Comparison of ENCODE assay signal across 8 cellular contexts in the genomic region with DNA sequence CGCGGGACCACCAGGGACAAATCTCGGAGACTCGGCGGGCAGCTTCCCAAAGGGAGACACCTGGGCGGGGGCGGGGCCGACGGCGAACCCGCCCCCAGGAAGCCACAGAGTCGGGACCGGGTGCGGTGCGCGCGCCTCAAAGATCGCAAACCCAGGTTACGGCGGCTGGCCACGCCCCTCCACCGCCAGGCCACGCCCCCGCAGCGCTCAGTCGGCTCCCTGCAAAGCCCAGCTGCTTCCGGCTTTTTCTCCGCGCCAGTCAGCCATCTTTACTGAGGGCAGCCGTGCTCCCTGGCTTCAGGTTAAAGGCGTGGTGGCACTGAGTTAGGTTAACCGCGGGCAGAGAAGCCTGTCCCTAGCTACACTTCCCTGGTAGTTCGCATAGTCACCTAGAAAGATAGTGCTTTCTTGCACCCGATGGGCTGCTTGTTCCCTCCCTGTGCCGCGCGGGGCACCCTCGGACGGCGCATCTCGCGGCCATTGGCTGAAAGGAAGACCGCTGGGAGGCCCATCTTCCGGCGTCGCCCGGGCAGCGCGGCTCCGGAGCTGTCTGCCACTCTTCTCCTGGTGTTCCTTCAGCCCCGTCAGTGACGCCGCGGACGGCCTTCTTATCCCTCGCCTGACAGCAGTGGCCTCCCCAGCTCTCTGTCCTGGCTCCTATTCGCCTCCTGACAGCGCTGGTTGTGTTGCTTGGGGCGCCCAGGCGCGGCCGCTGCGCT. TPM values are rescaled to one million over a fixed set of nuclear protein-coding genes. Genes with fewer than 3 reads are reported as not detected.
DNase-seq lines count a peak whose midpoint lies in the region; ATAC-seq and TF ChIP-seq lines count a peak whose summit lies in the region.

A gene with protein sequence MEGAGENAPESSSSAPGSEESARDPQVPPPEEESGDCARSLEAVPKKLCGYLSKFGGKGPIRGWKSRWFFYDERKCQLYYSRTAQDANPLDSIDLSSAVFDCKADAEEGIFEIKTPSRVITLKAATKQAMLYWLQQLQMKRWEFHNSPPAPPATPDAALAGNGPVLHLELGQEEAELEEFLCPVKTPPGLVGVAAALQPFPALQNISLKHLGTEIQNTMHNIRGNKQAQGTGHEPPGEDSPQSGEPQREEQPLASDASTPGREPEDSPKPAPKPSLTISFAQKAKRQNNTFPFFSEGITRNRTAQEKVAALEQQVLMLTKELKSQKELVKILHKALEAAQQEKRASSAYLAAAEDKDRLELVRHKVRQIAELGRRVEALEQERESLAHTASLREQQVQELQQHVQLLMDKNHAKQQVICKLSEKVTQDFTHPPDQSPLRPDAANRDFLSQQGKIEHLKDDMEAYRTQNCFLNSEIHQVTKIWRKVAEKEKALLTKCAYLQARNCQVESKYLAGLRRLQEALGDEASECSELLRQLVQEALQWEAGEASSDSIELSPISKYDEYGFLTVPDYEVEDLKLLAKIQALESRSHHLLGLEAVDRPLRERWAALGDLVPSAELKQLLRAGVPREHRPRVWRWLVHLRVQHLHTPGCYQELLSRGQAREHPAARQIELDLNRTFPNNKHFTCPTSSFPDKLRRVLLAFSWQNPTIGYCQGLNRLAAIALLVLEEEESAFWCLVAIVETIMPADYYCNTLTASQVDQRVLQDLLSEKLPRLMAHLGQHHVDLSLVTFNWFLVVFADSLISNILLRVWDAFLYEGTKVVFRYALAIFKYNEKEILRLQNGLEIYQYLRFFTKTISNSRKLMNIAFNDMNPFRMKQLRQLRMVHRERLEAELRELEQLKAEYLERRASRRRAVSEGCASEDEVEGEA (minus strand): TSS at position 72 of the 719 bp plus-strand sequence. CDS start 108 bp downstream, outside the sequence.

- TF ChIP-seq CTCF in Caco-2 (IDR thresholded peaks at IDR 0.05; ENCODE audit: insufficient read depth in 1 of 2, low read depth in 1 of 2, low read length in 1 of 2, severe bottlenecking in 1 of 2, unreplicated experiment in 1 of 2): peak in 1 of 2 experiments; percentile 8

- no peaks in the 10 kb centered on the region for H3K27me3 Mint-ChIP-seq in Caco-2 (ENCODE audit: insufficient read depth, unreplicated experiment)

- CTCF ChIA-PET in Caco-2 (lab: Charles Lee): interaction anchor here (0.6 to 2.1 kb wide), 13 partner anchors 12 to 293 kb away, joined by 3 to 13 read pairs (median 5); a partner anchor contains a TSS

- H3K4me1 ChIP-seq in Caco-2: peaks cover 10% of the 10 kb centered on the region
- H3K4me1 ChIP-seq in effector memory CD4-positive, alpha-beta T cell (ENCODE audit: control insufficient read depth, insufficient read depth, low read length, poor library complexity, severe bottlenecking): peaks cover 15% of the 10 kb centered on the region

- H3K36me3 Mint-ChIP-seq in Caco-2 (ENCODE audit: insufficient read depth, unreplicated experiment): peaks cover 20% of the 10 kb centered on the region

- H3K27ac ChIP-seq in effector memory CD4-positive, alpha-beta T cell (ENCODE audit: insufficient read depth, low read length, poor library complexity, severe bottlenecking): peak within 1 kb of the TSS; percentile 74

- H3K9me3 Mint-ChIP-seq in Caco-2 (ENCODE audit: unreplicated experiment): no peaks in the 10 kb centered on the region

- peaks cover 15% of the 10 kb centered on the region for H3K4me1 Mint-ChIP-seq in Caco-2 (ENCODE audit: low read depth, unreplicated experiment)

- no TSS peak for BruUV-seq in Caco-2 (replicated peaks; lab: Mats Ljungman, UMichigan)

- DNase-seq in Caco-2: peak; percentile 96 to 99
- peak; percentile 97 for DNase-seq in HT-29 (ENCODE audit: low spot score)
- peak; percentile 84 for DNase-seq in NK-92 (lab: John Stamatoyannopoulos, UW; ENCODE audit: unreplicated experiment)
- DNase-seq in activated CD8-positive, alpha-beta memory T cell treated with anti-CD3 and anti-CD28 coated beads for 4 hours (ENCODE audit: low read depth in 2 of 2): peak; percentile 93 to 96
- peak; percentile 94 to 96 (median 96) for DNase-seq in effector memory CD4-positive, alpha-beta T cell
- peak; percentile 96 for DNase-seq in medulla oblongata (ENCODE audit: extremely low spot score)
- peak; percentile 92 to 94 (median 94) for DNase-seq in stimulated activated CD4-positive, alpha-beta T cell treated with anti-CD3 and anti-CD28 coated beads, TNF-alpha, amount 100 ng/mL, for 48 hours (ENCODE audit: low read depth in 3 of 3)

- H3K9me3 ChIP-seq in Caco-2: no peaks in the 10 kb centered on the region
- H3K9me3 ChIP-seq in effector memory CD4-positive, alpha-beta T cell (ENCODE audit: control insufficient read depth, low read length): no peaks in the 10 kb centered on the region

- no peaks in the 10 kb centered on the region for H3K27me3 ChIP-seq in Caco-2 (replicated peaks; ENCODE audit: control insufficient read depth, insufficient read depth, low read length)
- H3K27me3 ChIP-seq in effector memory CD4-positive, alpha-beta T cell (replicated peaks; ENCODE audit: control insufficient read depth, insufficient read depth, low read length, poor library complexity, severe bottlenecking): no peaks in the 10 kb centered on the region

- peak; percentile 79 for ATAC-seq in GM21360 (IDR thresholded peaks at IDR 0.05; ENCODE audit: unreplicated experiment)

- H3K4me3 ChIP-seq in Caco-2 (ENCODE audit: low read depth, low read length): peak within 1 kb of the TSS; percentile 64
- H3K4me3 ChIP-seq in effector memory CD4-positive, alpha-beta T cell (ENCODE audit: insufficient read depth, low read depth, low read length, poor library complexity, severe bottlenecking): peak within 1 kb of the TSS; percentile 90

- POLR2A ChIA-PET in Caco-2 (lab: Charles Lee): interaction anchor here (0.5 to 1.4 kb wide), 12 partner anchors 19 to 1013 kb away, joined by 3 to 8 read pairs (median 4); a partner anchor contains a TSS

- no peaks in the 10 kb centered on the region for H3K36me3 ChIP-seq in Caco-2 (ENCODE audit: control insufficient read depth, insufficient read depth, low read length)
- no peaks in the 10 kb centered on the region for H3K36me3 ChIP-seq in effector memory CD4-positive, alpha-beta T cell (ENCODE audit: control insufficient read depth, insufficient read depth, low read length)

- intact Hi-C loops in Caco-2 (cut with micrococcal nuclease; ENCODE audit: unreplicated experiment): loop anchor here (2.0 to 10.0 kb wide), 3 partner anchors 19 to 271 kb away; a partner anchor contains a TSS

- peak within 1 kb of the TSS; percentile 98 for H3K4me3 Mint-ChIP-seq in Caco-2 (ENCODE audit: unreplicated experiment)

- H3K27ac Mint-ChIP-seq in Caco-2 (ENCODE audit: unreplicated experiment): peak within 1 kb of the TSS; percentile 90

RNA-seq across cellular contexts. Expression of the gene that starts here (rescaled TPM):
- total RNA-seq in Caco-2 (2022): 8.5 and 8.6 TPM in 2 replicates
- total RNA-seq in HT-29 (2014; rRNA removed; shearing (Covaris generic)): 16.0 and 17.6 TPM in 2 replicates

Comparison
In these comparisons a context has a peak if more than half of its experiments do, and no peak if none do; other contexts are left out.
1. Peak in every context shown above with its lines: DNase-seq, ATAC-seq, H3K4me3 ChIP-seq and H3K27ac ChIP-seq.